Comparison of ENCODE assay signal across 1 cellular context in genomic region chr11:61626580-61627380, GRCh38.
TF ChIP-seq lines count a peak whose summit lies in the region.

No MANE protein-coding gene starts in this region.

TF ChIP-seq in WTC11, 78 proteins besides CTCF, POLR2A, EP300 and RAD21 (continued from another document):
- 0 out of 2 replicates have a peak, but pooled peaks have one; percentile 13 for TF ChIP-seq FOXP4 (CRISPR knock-in tag; IDR thresholded peaks at IDR 0.05)
- no peak for TF ChIP-seq ZBTB43 (CRISPR knock-in tag; IDR thresholded peaks at IDR 0.05)
- TF ChIP-seq USF1 (CRISPR knock-in tag; IDR thresholded peaks at IDR 0.05): peak; percentile 76
- TF ChIP-seq ETV6 (CRISPR knock-in tag; IDR thresholded peaks at IDR 0.05): peak; percentile 29; the same call in 1 of the 2 replicates
